In genomic region chr5:122776143-122776542, GRCh38 we compare ENCODE assay signal across 8 cellular contexts. TPM values are rescaled to one million over a fixed set of nuclear protein-coding genes. Genes with fewer than 3 reads are reported as not detected.
A peak's percentile ranks its signal among the peaks of the same experiment; 100 is the strongest.
DNase-seq lines count a peak whose midpoint lies in the region; ATAC-seq and TF ChIP-seq lines count a peak whose summit lies in the region.

No MANE protein-coding gene starts in this region.

- no peaks in the 10 kb centered on the region for H3K27me3 ChIP-seq in GM23248 (replicated peaks; ENCODE audit: insufficient read depth)
- H3K27me3 ChIP-seq in SJCRH30, result no peaks in the 10 kb centered on the region
- no peaks in the 10 kb centered on the region for H3K27me3 ChIP-seq in gastrocnemius medialis

- 45 to 54% methylated on average over 2 of the region's 2 CpGs for WGBS in GM23248 (ENCODE audit: low coverage in 1 of 2, low lambda C conversion rate in 2 of 2, missing lambda C conversion rate in 2 of 2), 2 experiments

- intact Hi-C loops in gastrocnemius medialis (cut with DNase I; ENCODE audit: low total_unique reads), result loop anchor here (5.0 kb wide), 1 partner anchor 736 kb away; the partner anchor contains the start of gene CSNK1G3

- H3K4me1 ChIP-seq in GM23248 (ENCODE audit: insufficient read depth) (peaks cover 18% of the 10 kb centered on the region), SJCRH30 (no peaks in the 10 kb centered on the region), gastrocnemius medialis (peaks cover 21 to 30% of the 10 kb centered on the region in 2 donors)

- in situ Hi-C loops in GM23248 (cut with MboI) (no loop called here), gastrocnemius medialis (cut with MboI; ENCODE audit: low sequenced_read_pairs in 4 of 4) (loop anchor here in 1 of 4 donors (10.0 kb wide), 1 partner anchor 69 kb away; the partner anchor contains the start of gene SNX24), ACHN (cut with HindIII; ENCODE audit: low pct_ligation_motif_present, low pct_unique_long_range_greater_than_20kb, low sequenced_read_pairs) (no loop called here)

- H3K4me3 ChIP-seq in GM23248 (peak overlapping the region; percentile 93), SJCRH30 (peak overlapping the region; percentile 99), fibroblast of villous mesenchyme (ENCODE audit: low read depth, low read length) (peak overlapping the region; percentile 95), gastrocnemius medialis (peak overlapping the region; percentile 84 to 98 (median 89))

- H3F3A ChIP-seq in GM23248 (ENCODE audit: insufficient read depth), result no peaks in the 10 kb centered on the region

- H3K4me2 ChIP-seq in GM23248 (ENCODE audit: unreplicated experiment), result peak overlapping the region; percentile 100

- H2AFZ ChIP-seq in GM23248, result peak overlapping the region; percentile 88

- no peak for DNase-seq in GM23248
- DNase-seq in SJCRH30, result no peak
- DNase-seq in fibroblast of villous mesenchyme (ENCODE audit: low read depth), result no peak
- DNase-seq in gastrocnemius medialis, result no peak
- DNase-seq in ACHN, result no peak
- DNase-seq in activated CD8-positive, alpha-beta memory T cell treated with anti-CD3 and anti-CD28 coated beads for 24 hours, result no peak
- no peak for DNase-seq in T-helper 9 cell

- TF ChIP-seq CTCF in fibroblast of villous mesenchyme (IDR thresholded peaks at IDR 0.05; ENCODE audit: insufficient read depth, low read depth, low read length) (no peak), gastrocnemius medialis (IDR thresholded peaks at IDR 0.05 in 4 of 5, conservative IDR thresholded peaks at IDR 0.05 in 1 of 5) (no peak)

- H3K9me3 ChIP-seq in GM23248 (ENCODE audit: low read depth) (no peaks in the 10 kb centered on the region), SJCRH30 (replicated peaks) (no peaks in the 10 kb centered on the region), gastrocnemius medialis (no peaks in the 10 kb centered on the region)

- no peaks in the 10 kb centered on the region for H3K36me3 ChIP-seq in GM23248 (ENCODE audit: low read depth)
- H3K36me3 ChIP-seq in SJCRH30, result no peaks in the 10 kb centered on the region
- no peaks in the 10 kb centered on the region for H3K36me3 ChIP-seq in gastrocnemius medialis

- TF ChIP-seq POLR2A in gastrocnemius medialis (IDR thresholded peaks at IDR 0.05), result no peak

- peak overlapping the region; percentile 94 for H3K9ac ChIP-seq in GM23248

- H3K79me2 ChIP-seq in GM23248 (ENCODE audit: insufficient read depth), result peaks cover 61% of the 10 kb centered on the region

- ATAC-seq in gastrocnemius medialis, result no peak
- no peak for ATAC-seq in GM19452 (IDR thresholded peaks at IDR 0.05; ENCODE audit: unreplicated experiment)

- H3K9me2 ChIP-seq in GM23248 (ENCODE audit: insufficient read depth), result no peaks in the 10 kb centered on the region

- H3K27ac ChIP-seq in GM23248 (peak overlapping the region; percentile 74), SJCRH30 (no peak overlapping the region), gastrocnemius medialis (peak overlapping the region in 3 of 4 donors; percentile 89 to 95 (median 92))

- H4K20me1 ChIP-seq in GM23248 (ENCODE audit: insufficient read depth), result peaks cover 6% of the 10 kb centered on the region; the same call in 1 of the 2 replicates

RNA-seq across cellular contexts. Expression of gene SNX2, which starts 1.3 kb away (rescaled TPM):
- 39.1 and 56.5 TPM in 2 replicates for total RNA-seq in GM23248 (2014; rRNA removed; shearing (Covaris generic))
- polyA plus RNA-seq in GM23248 (2016; fragmentation: Nextera tagmentation; extraction: Ambion mirVana), result 60.8 and 62.5 TPM in 2 replicates
- 45.4 and 46.9 TPM in 2 replicates for total RNA-seq in SJCRH30 (2014; rRNA removed; shearing (Covaris generic))
- total RNA-seq in fibroblast of villous mesenchyme (65.4 and 66.9 TPM in 2 replicates), gastrocnemius medialis (10 to 100 TPM; 28.8 to 35.1 (median 32.0) TPM)
